Comparison of ENCODE assay signal across 1 cellular context in genomic region chr5:181223729-181224389, GRCh38.
A peak's percentile ranks its signal among the peaks of the same experiment; 100 is the strongest.
TF ChIP-seq lines count a peak whose summit lies in the region.

No MANE protein-coding gene starts in this region.

TF ChIP-seq in HepG2, 621 proteins besides CTCF, POLR2A, EP300 and RAD21 (continued from another document and continues in another):
- TF ChIP-seq ZZZ3 (CRISPR knock-in tag; IDR thresholded peaks at IDR 0.05; ENCODE audit: borderline replicate concordance): no peak
- no peak for TF ChIP-seq TEF (CRISPR knock-in tag; IDR thresholded peaks at IDR 0.05)
- TF ChIP-seq TBL1XR1 (IDR thresholded peaks at IDR 0.05; ENCODE audit: borderline replicate concordance, low read length, partially characterized antibody): no peak
- TF ChIP-seq MAFG (CRISPR knock-in tag; IDR thresholded peaks at IDR 0.05): no peak
- TF ChIP-seq E2F5 (CRISPR knock-in tag; conservative IDR thresholded peaks at IDR 0.05): no peak
- no peak for TF ChIP-seq ZIK1 (CRISPR knock-in tag; IDR thresholded peaks at IDR 0.05; ENCODE audit: borderline replicate concordance, low read depth)
- no peak for TF ChIP-seq ZNF747 (CRISPR knock-in tag; IDR thresholded peaks at IDR 0.05; ENCODE audit: borderline replicate concordance)
- peak; percentile 11; the same call in 1 of the 2 replicates for TF ChIP-seq BRD4 (CRISPR knock-in tag; IDR thresholded peaks at IDR 0.05)
- no peak for TF ChIP-seq CBX1 (IDR thresholded peaks at IDR 0.05; ENCODE audit: low read depth)
- TF ChIP-seq SP140L (CRISPR knock-in tag; IDR thresholded peaks at IDR 0.05; ENCODE audit: borderline replicate concordance): no peak
- no peak for TF ChIP-seq SIX4 (CRISPR knock-in tag; IDR thresholded peaks at IDR 0.05)
- no peak for TF ChIP-seq BRCA1 (CRISPR knock-in tag; IDR thresholded peaks at IDR 0.05)
- TF ChIP-seq ZBTB37 (CRISPR knock-in tag; IDR thresholded peaks at IDR 0.05): no peak
- TF ChIP-seq HNF1B (CRISPR knock-in tag; IDR thresholded peaks at IDR 0.05): no peak
- TF ChIP-seq CEBPZ (IDR thresholded peaks at IDR 0.05; ENCODE audit: low read length): no peak
- no peak for TF ChIP-seq ZFAT (CRISPR knock-in tag; conservative IDR thresholded peaks at IDR 0.05)
- no peak for TF ChIP-seq SP2 (CRISPR knock-in tag; IDR thresholded peaks at IDR 0.05)
- TF ChIP-seq ZNF629 (CRISPR knock-in tag; conservative IDR thresholded peaks at IDR 0.05): no peak
- no peak for TF ChIP-seq TFAP4 (IDR thresholded peaks at IDR 0.05; ENCODE audit: borderline replicate concordance, low read depth)
- TF ChIP-seq EHMT2 (IDR thresholded peaks at IDR 0.05; ENCODE audit: borderline replicate concordance, low read depth, low read length): no peak
- no peak for TF ChIP-seq TMF1 (CRISPR knock-in tag; IDR thresholded peaks at IDR 0.05; ENCODE audit: low read depth)
- no peak for TF ChIP-seq FOSL1 (CRISPR knock-in tag; IDR thresholded peaks at IDR 0.05; ENCODE audit: borderline replicate concordance)
- no peak for TF ChIP-seq ZSCAN31 (CRISPR knock-in tag; IDR thresholded peaks at IDR 0.05; ENCODE audit: low read depth)
- no peak for TF ChIP-seq ZNF550 (CRISPR knock-in tag; IDR thresholded peaks at IDR 0.05; ENCODE audit: borderline replicate concordance)
- TF ChIP-seq SRY (CRISPR knock-in tag; IDR thresholded peaks at IDR 0.05): 0 out of 2 replicates have a peak, but pooled peaks have one; percentile 19
- no peak for TF ChIP-seq MTF2 (CRISPR knock-in tag; IDR thresholded peaks at IDR 0.05; ENCODE audit: borderline replicate concordance)
- no peak for TF ChIP-seq ZNF441 (CRISPR knock-in tag; IDR thresholded peaks at IDR 0.05; ENCODE audit: borderline replicate concordance)
- no peak for TF ChIP-seq ZNF574 (CRISPR knock-in tag; IDR thresholded peaks at IDR 0.05)
- no peak for TF ChIP-seq ZNF841 (CRISPR knock-in tag; IDR thresholded peaks at IDR 0.05; ENCODE audit: borderline replicate concordance)
- no peak for TF ChIP-seq CSRNP2 (CRISPR knock-in tag; conservative IDR thresholded peaks at IDR 0.05; ENCODE audit: low read depth)
- no peak for TF ChIP-seq ZNF710 (CRISPR knock-in tag; IDR thresholded peaks at IDR 0.05; ENCODE audit: borderline replicate concordance)
- no peak; the same call in 1 of the 2 replicates for TF ChIP-seq BCL3 (CRISPR knock-in tag; IDR thresholded peaks at IDR 0.05)
- TF ChIP-seq FOXM1 (CRISPR knock-in tag; IDR thresholded peaks at IDR 0.05): no peak
- TF ChIP-seq RBAK (CRISPR knock-in tag; IDR thresholded peaks at IDR 0.05): no peak
- TF ChIP-seq FOXO1 (CRISPR knock-in tag; IDR thresholded peaks at IDR 0.05): no peak; the same call in 1 of the 2 replicates
- TF ChIP-seq FOSL2 (CRISPR knock-in tag; IDR thresholded peaks at IDR 0.05): no peak
- TF ChIP-seq ELK4 (CRISPR knock-in tag; IDR thresholded peaks at IDR 0.05; ENCODE audit: borderline replicate concordance): no peak
- no peak for TF ChIP-seq FOXK1 (CRISPR knock-in tag; IDR thresholded peaks at IDR 0.05; ENCODE audit: borderline replicate concordance, low read depth)
- no peak for TF ChIP-seq NR2F6 (IDR thresholded peaks at IDR 0.05)
- TF ChIP-seq NR2F6 (CRISPR knock-in tag; IDR thresholded peaks at IDR 0.05): no peak; the same call in 1 of the 2 replicates
- TF ChIP-seq ZNF776 (CRISPR knock-in tag; IDR thresholded peaks at IDR 0.05): no peak
- TF ChIP-seq ZNF644 (CRISPR knock-in tag; IDR thresholded peaks at IDR 0.05; ENCODE audit: low read depth): no peak
- TF ChIP-seq PAWR (CRISPR knock-in tag; IDR thresholded peaks at IDR 0.05; ENCODE audit: borderline replicate concordance): no peak
- TF ChIP-seq SETDB1 (CRISPR knock-in tag; IDR thresholded peaks at IDR 0.05; ENCODE audit: borderline replicate concordance): no peak
